2 cellular contexts compared by ENCODE assay signal in the genomic region with DNA sequence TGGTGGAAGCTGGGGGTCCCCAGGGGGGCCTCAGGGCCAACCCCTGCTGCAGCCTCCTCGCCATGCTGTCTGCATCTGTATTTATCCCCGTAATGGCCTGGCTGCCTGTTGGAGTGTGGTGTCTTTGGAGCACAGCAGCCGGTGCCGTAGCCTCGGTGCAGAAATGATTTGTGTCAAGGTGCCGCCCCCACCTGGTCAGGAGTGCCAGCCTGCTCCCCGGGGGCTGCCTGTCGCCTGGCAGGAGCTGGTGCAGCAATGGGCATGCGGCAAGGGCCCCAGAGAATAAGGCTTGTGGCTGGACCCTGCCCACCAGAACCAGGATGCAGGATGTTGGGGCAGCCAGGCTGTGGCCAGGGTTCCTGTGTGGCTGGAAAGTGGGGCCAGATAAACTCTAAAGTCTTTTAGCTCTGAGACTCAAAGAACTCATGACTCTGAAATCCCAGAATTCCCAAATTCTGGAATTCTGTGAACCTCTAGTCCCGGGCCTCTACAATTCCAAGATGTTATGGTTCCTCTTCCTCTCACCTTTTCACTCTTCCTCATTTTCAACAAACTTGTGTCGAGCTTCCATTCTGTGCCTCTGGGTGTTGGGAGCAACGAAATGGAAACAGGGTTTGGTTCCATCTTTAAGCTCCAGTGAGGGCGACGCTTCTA.
TF ChIP-seq lines count a peak whose summit lies in the region.

No MANE protein-coding gene starts in this region.

TF ChIP-seq in HCT116, 20 proteins besides CTCF, POLR2A, EP300 and RAD21 (continued from another document):
- TF ChIP-seq SP1 (IDR thresholded peaks at IDR 0.05; ENCODE audit: low read depth) (no peak), SIN3A (IDR thresholded peaks at IDR 0.05; ENCODE audit: low read depth) (no peak)

TF ChIP-seq in WTC11, 78 proteins besides CTCF, POLR2A, EP300 and RAD21 (continued from another document):
- TF ChIP-seq, protein P1, sequence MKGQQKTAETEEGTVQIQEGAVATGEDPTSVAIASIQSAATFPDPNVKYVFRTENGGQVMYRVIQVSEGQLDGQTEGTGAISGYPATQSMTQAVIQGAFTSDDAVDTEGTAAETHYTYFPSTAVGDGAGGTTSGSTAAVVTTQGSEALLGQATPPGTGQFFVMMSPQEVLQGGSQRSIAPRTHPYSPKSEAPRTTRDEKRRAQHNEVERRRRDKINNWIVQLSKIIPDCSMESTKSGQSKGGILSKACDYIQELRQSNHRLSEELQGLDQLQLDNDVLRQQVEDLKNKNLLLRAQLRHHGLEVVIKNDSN (CRISPR knock-in tag; IDR thresholded peaks at IDR 0.05) = no peak
- TF ChIP-seq NFATC4 (CRISPR knock-in tag; IDR thresholded peaks at IDR 0.05) (no peak), SOX15 (CRISPR knock-in tag; IDR thresholded peaks at IDR 0.05) (no peak), FOXJ3 (CRISPR knock-in tag; IDR thresholded peaks at IDR 0.05; ENCODE audit: borderline replicate concordance) (no peak), RELA (CRISPR knock-in tag; IDR thresholded peaks at IDR 0.05; ENCODE audit: borderline replicate concordance) (no peak), NR2C2 (CRISPR knock-in tag; IDR thresholded peaks at IDR 0.05) (no peak), NFE2L1 (CRISPR knock-in tag; IDR thresholded peaks at IDR 0.05) (no peak), FOXP1 (CRISPR knock-in tag; IDR thresholded peaks at IDR 0.05; ENCODE audit: borderline replicate concordance) (no peak), ZNF416 (CRISPR knock-in tag; IDR thresholded peaks at IDR 0.05) (no peak), SMAD4 (CRISPR knock-in tag; IDR thresholded peaks at IDR 0.05) (no peak)
- TF ChIP-seq, protein P2, sequence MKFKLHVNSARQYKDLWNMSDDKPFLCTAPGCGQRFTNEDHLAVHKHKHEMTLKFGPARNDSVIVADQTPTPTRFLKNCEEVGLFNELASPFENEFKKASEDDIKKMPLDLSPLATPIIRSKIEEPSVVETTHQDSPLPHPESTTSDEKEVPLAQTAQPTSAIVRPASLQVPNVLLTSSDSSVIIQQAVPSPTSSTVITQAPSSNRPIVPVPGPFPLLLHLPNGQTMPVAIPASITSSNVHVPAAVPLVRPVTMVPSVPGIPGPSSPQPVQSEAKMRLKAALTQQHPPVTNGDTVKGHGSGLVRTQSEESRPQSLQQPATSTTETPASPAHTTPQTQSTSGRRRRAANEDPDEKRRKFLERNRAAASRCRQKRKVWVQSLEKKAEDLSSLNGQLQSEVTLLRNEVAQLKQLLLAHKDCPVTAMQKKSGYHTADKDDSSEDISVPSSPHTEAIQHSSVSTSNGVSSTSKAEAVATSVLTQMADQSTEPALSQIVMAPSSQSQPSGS (CRISPR knock-in tag; IDR thresholded peaks at IDR 0.05; ENCODE audit: borderline replicate concordance, low read depth) = no peak
- TF ChIP-seq, protein P3, sequence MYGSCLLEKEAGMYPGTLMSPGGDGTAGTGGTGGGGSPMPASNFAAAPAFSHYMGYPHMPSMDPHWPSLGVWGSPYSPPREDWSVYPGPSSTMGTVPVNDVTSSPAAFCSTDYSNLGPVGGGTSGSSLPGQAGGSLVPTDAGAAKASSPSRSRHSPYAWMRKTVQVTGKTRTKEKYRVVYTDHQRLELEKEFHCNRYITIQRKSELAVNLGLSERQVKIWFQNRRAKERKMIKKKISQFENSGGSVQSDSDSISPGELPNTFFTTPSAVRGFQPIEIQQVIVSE (CRISPR knock-in tag; IDR thresholded peaks at IDR 0.05; ENCODE audit: borderline replicate concordance) = no peak
- TF ChIP-seq, protein P4, sequence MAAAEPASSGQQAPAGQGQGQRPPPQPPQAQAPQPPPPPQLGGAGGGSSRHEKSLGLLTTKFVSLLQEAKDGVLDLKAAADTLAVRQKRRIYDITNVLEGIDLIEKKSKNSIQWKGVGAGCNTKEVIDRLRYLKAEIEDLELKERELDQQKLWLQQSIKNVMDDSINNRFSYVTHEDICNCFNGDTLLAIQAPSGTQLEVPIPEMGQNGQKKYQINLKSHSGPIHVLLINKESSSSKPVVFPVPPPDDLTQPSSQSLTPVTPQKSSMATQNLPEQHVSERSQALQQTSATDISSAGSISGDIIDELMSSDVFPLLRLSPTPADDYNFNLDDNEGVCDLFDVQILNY (CRISPR knock-in tag; IDR thresholded peaks at IDR 0.05) = no peak
- TF ChIP-seq, protein P5, sequence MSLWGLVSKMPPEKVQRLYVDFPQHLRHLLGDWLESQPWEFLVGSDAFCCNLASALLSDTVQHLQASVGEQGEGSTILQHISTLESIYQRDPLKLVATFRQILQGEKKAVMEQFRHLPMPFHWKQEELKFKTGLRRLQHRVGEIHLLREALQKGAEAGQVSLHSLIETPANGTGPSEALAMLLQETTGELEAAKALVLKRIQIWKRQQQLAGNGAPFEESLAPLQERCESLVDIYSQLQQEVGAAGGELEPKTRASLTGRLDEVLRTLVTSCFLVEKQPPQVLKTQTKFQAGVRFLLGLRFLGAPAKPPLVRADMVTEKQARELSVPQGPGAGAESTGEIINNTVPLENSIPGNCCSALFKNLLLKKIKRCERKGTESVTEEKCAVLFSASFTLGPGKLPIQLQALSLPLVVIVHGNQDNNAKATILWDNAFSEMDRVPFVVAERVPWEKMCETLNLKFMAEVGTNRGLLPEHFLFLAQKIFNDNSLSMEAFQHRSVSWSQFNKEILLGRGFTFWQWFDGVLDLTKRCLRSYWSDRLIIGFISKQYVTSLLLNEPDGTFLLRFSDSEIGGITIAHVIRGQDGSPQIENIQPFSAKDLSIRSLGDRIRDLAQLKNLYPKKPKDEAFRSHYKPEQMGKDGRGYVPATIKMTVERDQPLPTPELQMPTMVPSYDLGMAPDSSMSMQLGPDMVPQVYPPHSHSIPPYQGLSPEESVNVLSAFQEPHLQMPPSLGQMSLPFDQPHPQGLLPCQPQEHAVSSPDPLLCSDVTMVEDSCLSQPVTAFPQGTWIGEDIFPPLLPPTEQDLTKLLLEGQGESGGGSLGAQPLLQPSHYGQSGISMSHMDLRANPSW (CRISPR knock-in tag; conservative IDR thresholded peaks at IDR 0.05; ENCODE audit: low read depth) = no peak
- TF ChIP-seq, protein P6, sequence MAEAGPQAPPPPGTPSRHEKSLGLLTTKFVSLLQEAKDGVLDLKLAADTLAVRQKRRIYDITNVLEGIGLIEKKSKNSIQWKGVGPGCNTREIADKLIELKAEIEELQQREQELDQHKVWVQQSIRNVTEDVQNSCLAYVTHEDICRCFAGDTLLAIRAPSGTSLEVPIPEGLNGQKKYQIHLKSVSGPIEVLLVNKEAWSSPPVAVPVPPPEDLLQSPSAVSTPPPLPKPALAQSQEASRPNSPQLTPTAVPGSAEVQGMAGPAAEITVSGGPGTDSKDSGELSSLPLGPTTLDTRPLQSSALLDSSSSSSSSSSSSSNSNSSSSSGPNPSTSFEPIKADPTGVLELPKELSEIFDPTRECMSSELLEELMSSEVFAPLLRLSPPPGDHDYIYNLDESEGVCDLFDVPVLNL (CRISPR knock-in tag; IDR thresholded peaks at IDR 0.05; ENCODE audit: borderline replicate concordance, low read depth) = no peak
- TF ChIP-seq, protein P7, sequence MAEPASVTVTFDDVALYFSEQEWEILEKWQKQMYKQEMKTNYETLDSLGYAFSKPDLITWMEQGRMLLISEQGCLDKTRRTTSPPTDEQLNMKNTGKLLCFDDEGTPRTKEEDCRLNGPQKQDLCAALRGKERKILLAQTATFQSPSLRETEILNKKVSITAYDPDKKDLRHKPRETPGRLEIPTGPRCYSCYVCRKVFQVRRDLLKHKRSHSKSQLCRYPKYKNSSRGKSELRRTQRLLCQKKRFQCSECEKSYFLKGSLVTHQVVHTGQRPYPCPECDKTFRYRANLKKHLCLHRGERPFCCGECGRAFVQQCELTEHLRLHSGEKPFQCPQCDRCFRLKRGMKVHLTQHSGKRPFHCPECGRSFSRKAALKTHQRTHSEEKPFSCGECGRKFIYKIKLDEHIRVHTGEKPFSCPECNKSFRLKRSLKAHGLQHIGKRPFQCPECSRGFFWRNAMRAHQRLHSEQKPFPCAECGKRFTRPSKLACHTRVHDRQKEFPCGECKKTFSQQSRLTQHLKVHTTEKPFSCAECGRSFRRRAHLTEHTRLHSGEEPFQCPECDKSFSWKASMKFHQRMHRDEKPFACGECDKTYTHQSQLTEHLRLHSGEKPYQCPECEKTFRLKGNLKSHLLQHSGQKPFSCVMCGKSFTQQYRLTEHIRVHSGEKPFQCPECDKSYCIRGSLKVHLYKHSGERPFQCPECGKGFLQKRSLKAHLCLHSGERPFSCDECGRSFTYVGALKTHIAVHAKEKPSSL (CRISPR knock-in tag; conservative IDR thresholded peaks at IDR 0.05) = no peak
TF ChIP-seq in WTC11: peak in this region for 0.
